Comparison of ENCODE assay signal across 18 cellular contexts in the genomic region with DNA sequence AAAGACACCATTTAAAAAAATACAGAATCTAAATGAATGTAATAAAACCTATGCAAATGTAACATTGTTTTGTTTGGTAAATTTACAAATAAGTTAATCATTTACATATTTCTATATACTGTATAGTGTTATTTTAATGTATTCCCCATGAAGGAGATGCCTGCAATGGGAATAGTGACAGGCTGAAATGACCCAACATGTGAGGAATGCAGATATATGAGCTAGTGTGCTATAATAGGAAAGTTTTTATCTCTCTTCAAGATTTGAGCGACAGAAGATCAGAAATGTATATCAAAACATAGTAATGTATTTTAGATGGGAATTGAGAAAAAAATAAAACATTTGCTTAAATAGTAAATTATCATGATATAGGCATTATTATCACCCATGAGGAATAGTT.
DNase-seq lines count a peak whose midpoint lies in the region; FAIRE-seq and TF ChIP-seq lines count a peak whose summit lies in the region.
"Had no signal": no experiment of that assay in that cellular context is flagged by ENCODE, and none has a peak within 500 bp of the region (broad histone marks: within the 10 kb centered on the region; RNA-seq: fewer than 3 reads in every experiment).

No MANE protein-coding gene starts in this region.

- no TSS peak for BruUV-seq in OCI-LY7 (replicated peaks; lab: Mats Ljungman, UMichigan)

- DNase-seq in A172 (ENCODE audit: low spot score) (peak; percentile 24), HTR-8/SVneo (ENCODE audit: insufficient read length, low spot score) (peak; percentile 5), astrocyte of the hippocampus (ENCODE audit: low read depth, low spot score) (peak; percentile 11), fibroblast of the aortic adventitia (ENCODE audit: low read depth) (peak; percentile 30), SW480 (ENCODE audit: low spot score) (no peak), hippocampal formation (lab: John Stamatoyannopoulos, UW) (no peak), OCI-LY7 (ENCODE audit: low spot score) (no peak), NCI-H345 treated with DMSO at 0.1 percent for 48 hours (lab: John Stamatoyannopoulos, UW; ENCODE audit: unreplicated experiment) (no peak)
- DNase-seq: BE2C; CD4-positive, alpha-beta T cell; NCI-H1048; NCI-H146; NCI-H2081; NCI-H524 treated with DMSO at 0.1 percent for 48 hours had no signal

- H3K9me2 ChIP-seq in OCI-LY7 (ENCODE audit: insufficient read depth, low read length), result no peaks in the 10 kb centered on the region

- H2AFZ ChIP-seq in OCI-LY7 (ENCODE audit: low read length), result no peak overlapping the region

- TF ChIP-seq CTCF in fibroblast of the aortic adventitia (IDR thresholded peaks at IDR 0.05; ENCODE audit: insufficient read depth, low read length), result no peak
- TF ChIP-seq CTCF in OCI-LY7 (conservative IDR thresholded peaks at IDR 0.05; ENCODE audit: low read length), result no peak

- no peak for FAIRE-seq in HTR-8/SVneo (lab: Jason Lieb, UNC)
- FAIRE-seq: G401.6, GM12878, GM18507 had no signal

- no peaks in the 10 kb centered on the region; the same call in 1 of the 2 replicates for H3K9me3 ChIP-seq in OCI-LY7 (ENCODE audit: low read length)
- H3K9me3 ChIP-seq: BE2C had no signal

- no peaks in the 10 kb centered on the region for H4K20me1 ChIP-seq in OCI-LY7 (ENCODE audit: insufficient read depth, low read length)

- H3K4me1 ChIP-seq in OCI-LY7 (ENCODE audit: insufficient read depth, low read length, poor library complexity, severe bottlenecking), result no peaks in the 10 kb centered on the region
- H3K4me1 ChIP-seq: BE2C had no signal

- CTCF ChIA-PET in OCI-LY7 (lab: Charles Lee; ENCODE audit: unreplicated experiment), result no interaction called here

- intact Hi-C loops in OCI-LY7 (cut with micrococcal nuclease; ENCODE audit: unreplicated experiment), result no loop called here

- H3K4me2 ChIP-seq in OCI-LY7 (ENCODE audit: low read length), result no peak overlapping the region

- no peak overlapping the region for H3K27ac ChIP-seq in OCI-LY7 (ENCODE audit: low read depth, low read length, poor library complexity, severe bottlenecking)
- H3K27ac ChIP-seq: 22Rv1 had no signal

- POLR2A ChIA-PET in OCI-LY7 (lab: Charles Lee), result interaction anchor here (0.8 kb wide), 1 partner anchor 29 kb away, joined by 4 read pairs; no protein-coding TSS in a partner anchor

- H3K36me3 ChIP-seq in OCI-LY7 (ENCODE audit: insufficient read depth, low read length), result no peaks in the 10 kb centered on the region
- H3K36me3 ChIP-seq: BE2C had no signal

- H3K79me2 ChIP-seq in OCI-LY7 (ENCODE audit: insufficient read depth, low read depth, low read length), result no peaks in the 10 kb centered on the region

- H3K4me3 ChIP-seq in fibroblast of the aortic adventitia (ENCODE audit: low read depth, low read length) (no peak overlapping the region), OCI-LY7 (ENCODE audit: low read depth, low read length, poor library complexity, severe bottlenecking) (no peak overlapping the region)
- H3K4me3 ChIP-seq: GM12878 had no signal

Comparison
In these comparisons a context has a peak if more than half of its experiments do, and no peak if none do; other contexts are left out.
1. DNase-seq: peak in A172 (single experiment), HTR-8/SVneo (single experiment), astrocyte of the hippocampus (single experiment) and fibroblast of the aortic adventitia (single experiment); none in SW480 (single experiment), hippocampal formation (0 of 2), OCI-LY7 (single experiment) and NCI-H345 treated with DMSO at 0.1 percent for 48 hours (single experiment).